14 cellular contexts compared by ENCODE assay signal in the genomic region with DNA sequence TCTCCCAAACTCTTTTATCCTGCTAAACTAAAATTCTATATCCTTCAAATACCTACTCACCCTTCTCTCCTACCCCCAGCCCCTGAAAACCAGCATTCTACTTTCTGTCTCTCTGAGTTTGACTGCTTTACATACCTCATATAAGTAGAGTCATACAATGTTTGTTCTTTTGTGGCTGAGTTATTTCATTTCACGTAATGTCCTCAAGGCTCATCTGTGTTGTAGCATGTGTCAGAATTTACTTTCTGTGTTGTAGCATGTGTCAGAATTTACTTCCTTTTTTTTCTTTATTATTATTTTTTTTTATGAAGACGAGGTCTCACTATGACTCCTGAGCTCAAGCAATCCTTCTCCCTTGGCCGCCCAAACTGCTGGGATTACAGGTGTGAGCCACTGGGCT. TPM values are rescaled to one million over a fixed set of nuclear protein-coding genes. Genes with fewer than 3 reads are reported as not detected.
"Had no signal": no experiment of that assay in that cellular context is flagged by ENCODE, and none has a peak within 500 bp of the region (broad histone marks: within the 10 kb centered on the region; RNA-seq: fewer than 3 reads in every experiment).

No MANE protein-coding gene starts in this region.

- H3K4me3 Mint-ChIP-seq: brain; dendritic cell treated with granulocyte-macrophage colony-stimulating factor and Interleukin-4, amounts not matched to agents 40 ng/mL and 50 ng/mL, for 4 days; endodermal cell; nephron progenitor cell; stimulated activated naive CD8-positive, alpha-beta T cell treated with anti-CD3 and anti-CD28 coated beads, Interleukin-15, amount 100 ng/mL, for 72 hours had no signal

- H3K9me3 ChIP-seq: left ventricle myocardium inferior, psoas muscle had no signal

- H2AFZ ChIP-seq: hepatocyte had no signal

- H3K27me3 ChIP-seq: hepatocyte had no signal

- DNase-seq: activated effector memory CD4-positive, alpha-beta T cell treated with Interleukin-2 at 50 U/mL for 16 hours; amniotic stem cell; endodermal cell; kidney; left ventricle myocardium inferior; nephron progenitor cell; psoas muscle; stimulated activated CD4-positive, alpha-beta T cell treated with anti-CD3 and anti-CD28 coated beads, Interleukin-2, amount 100 ng/mL, for 48 hours; stimulated activated naive CD8-positive, alpha-beta T cell treated with anti-CD3 and anti-CD28 coated beads, Interleukin-15, amount 100 ng/mL, for 72 hours had no signal

- H3K4me1 ChIP-seq: psoas muscle had no signal

- H3K9me3 Mint-ChIP-seq: activated naive CD4-positive, alpha-beta T cell treated with anti-CD3 and anti-CD28 coated beads, Interleukin-2, amount 50 U/mL, for 72 hours; brain; dendritic cell treated with granulocyte-macrophage colony-stimulating factor and Interleukin-4, amounts not matched to agents 40 ng/mL and 50 ng/mL, for 4 days; endodermal cell; nephron progenitor cell; stimulated activated naive CD8-positive, alpha-beta T cell treated with anti-CD3 and anti-CD28 coated beads, Interleukin-15, amount 100 ng/mL, for 72 hours had no signal

- H3K79me2 ChIP-seq: hepatocyte had no signal

- H3K27ac ChIP-seq: psoas muscle had no signal

- H3K4me3 ChIP-seq: hepatocyte, left ventricle myocardium inferior, psoas muscle had no signal

- H3K4me2 ChIP-seq: hepatocyte had no signal

- H3K36me3 Mint-ChIP-seq: activated naive CD4-positive, alpha-beta T cell treated with anti-CD3 and anti-CD28 coated beads, Interleukin-2, amount 50 U/mL, for 72 hours had no signal

- ATAC-seq: psoas muscle; stimulated activated naive CD8-positive, alpha-beta T cell treated with anti-CD3 and anti-CD28 coated beads, Interleukin-15, amount 100 ng/mL, for 72 hours had no signal

- H3K27me3 Mint-ChIP-seq: brain; dendritic cell treated with granulocyte-macrophage colony-stimulating factor and Interleukin-4, amounts not matched to agents 40 ng/mL and 50 ng/mL, for 4 days; stimulated activated naive CD8-positive, alpha-beta T cell treated with anti-CD3 and anti-CD28 coated beads, Interleukin-15, amount 100 ng/mL, for 72 hours had no signal

- H3K27ac Mint-ChIP-seq: activated naive CD4-positive, alpha-beta T cell treated with anti-CD3 and anti-CD28 coated beads, Interleukin-2, amount 50 U/mL, for 72 hours; brain; dendritic cell treated with granulocyte-macrophage colony-stimulating factor and Interleukin-4, amounts not matched to agents 40 ng/mL and 50 ng/mL, for 4 days; endodermal cell; nephron progenitor cell had no signal

- H3K4me1 Mint-ChIP-seq: nephron progenitor cell had no signal

RNA-seq across cellular contexts. Expression of gene EFCAB12, which starts 31.7 kb away (rescaled TPM):
- total RNA-seq: left ventricle myocardium inferior, psoas muscle, urinary bladder had no signal
